18 cellular contexts compared by ENCODE assay signal in the genomic region with DNA sequence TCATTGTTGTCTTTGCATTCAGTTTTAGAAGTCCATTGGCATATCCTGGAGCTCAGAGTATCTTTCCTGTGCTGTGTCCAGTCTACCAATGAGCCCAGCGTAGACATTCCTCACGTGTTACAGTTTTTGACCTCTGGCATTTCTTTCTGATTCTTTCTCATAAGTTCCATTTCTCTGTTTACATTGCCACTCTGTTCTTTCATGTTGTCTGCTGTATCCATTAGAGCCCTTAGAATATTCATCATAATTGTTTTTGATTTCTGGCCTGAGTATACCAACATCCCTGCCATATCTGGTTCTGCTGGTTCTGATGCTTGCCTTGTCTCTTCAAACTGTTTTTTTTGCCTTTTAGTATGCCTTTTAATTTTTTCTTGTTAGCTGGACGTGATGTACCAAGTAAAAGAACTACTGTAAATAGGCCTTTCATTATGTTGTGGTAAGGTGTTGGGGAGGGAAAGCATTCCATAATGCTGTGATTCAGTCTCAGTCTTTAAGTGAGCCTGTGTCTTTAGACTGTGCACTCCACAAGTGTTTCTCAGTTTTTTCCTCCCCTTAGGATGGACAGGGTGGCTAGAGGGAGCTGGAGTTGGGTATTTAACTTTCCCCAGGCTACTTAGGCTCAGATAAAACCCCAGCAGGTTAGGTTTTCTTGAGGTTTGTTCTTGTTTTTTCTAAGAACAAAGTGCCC. TPM values are rescaled to one million over a fixed set of nuclear protein-coding genes. Genes with fewer than 3 reads are reported as not detected.
DNase-seq lines count a peak whose midpoint lies in the region; ATAC-seq and TF ChIP-seq lines count a peak whose summit lies in the region.
"Had no signal": no experiment of that assay in that cellular context is flagged by ENCODE, and none has a peak within 500 bp of the region (broad histone marks: within the 10 kb centered on the region; RNA-seq: fewer than 3 reads in every experiment).

No MANE protein-coding gene starts in this region.

- no peak overlapping the region for H2AFZ ChIP-seq in DND-41 (ENCODE audit: low read depth, low read length)

- H3K4me1 ChIP-seq in DND-41 (ENCODE audit: insufficient read depth, low read length) (no peaks in the 10 kb centered on the region), mesodermal cell (ENCODE audit: control insufficient read depth, insufficient read depth, low read length, poor library complexity, severe bottlenecking) (no peaks in the 10 kb centered on the region), BE2C (no peaks in the 10 kb centered on the region)

- DNase-seq in DND-41 (no peak), LHCN-M2 (ENCODE audit: low read depth) (peak; percentile 6), dermis microvascular lymphatic vessel endothelial cell (ENCODE audit: low read depth in 2 of 2) (peak; percentile 36 to 59), BE2C (no peak), NCI-H69 (lab: John Stamatoyannopoulos, UW) (no peak)
- DNase-seq: activated CD4-positive, alpha-beta T cell treated with anti-CD3 and anti-CD28 coated beads for 48 hours; AML-193; gastrocnemius medialis; NCI-H1092 treated with DMSO at 0.1 percent for 48 hours; NCI-H82; ovary; PC-3; SK-N-SH; stimulated activated CD4-positive, alpha-beta T cell treated with anti-CD3 and anti-CD28 coated beads, Interleukin-4, amount 100 ng/mL, for 1 hour had no signal

- WGBS in mesodermal cell (ENCODE audit: insufficient coverage in 2 of 2), 2 experiments = 80 to 95% methylated on average over 2 of the region's 3 CpGs

- H3K9me3 ChIP-seq in DND-41 (ENCODE audit: insufficient read depth, low read length, severe bottlenecking) (no peaks in the 10 kb centered on the region), mesodermal cell (ENCODE audit: control insufficient read depth, low read length) (no peaks in the 10 kb centered on the region), BE2C (no peaks in the 10 kb centered on the region)
- H3K9me3 ChIP-seq: gastrocnemius medialis, ovary, SK-N-SH had no signal

- peak overlapping the region; percentile 19; the same call in 1 of the 2 replicates for H3K27ac ChIP-seq in DND-41 (ENCODE audit: low read length)
- H3K27ac ChIP-seq in mesodermal cell (ENCODE audit: low read depth, low read length, severe bottlenecking) = peak overlapping the region; percentile 31
- H3K27ac ChIP-seq: gastrocnemius medialis, ovary had no signal

- peaks cover 61% of the 10 kb centered on the region for H3K79me2 ChIP-seq in DND-41 (ENCODE audit: insufficient read depth, low read length)

- no peak overlapping the region for H3K4me2 ChIP-seq in DND-41 (ENCODE audit: insufficient read depth, low read length)
- H3K4me2 ChIP-seq: SK-N-SH had no signal

- peaks cover 85% of the 10 kb centered on the region for H3K36me3 ChIP-seq in DND-41 (ENCODE audit: insufficient read depth, low read length)
- H3K36me3 ChIP-seq in mesodermal cell (ENCODE audit: control insufficient read depth, insufficient read depth, low read length) = peaks cover 67% of the 10 kb centered on the region
- H3K36me3 ChIP-seq in BE2C = peaks cover 10% of the 10 kb centered on the region
- H3K36me3 ChIP-seq: ovary had no signal

- 0 out of 2 replicates have a peak, but pooled peaks cover 5% of the 10 kb centered on the region for H4K20me1 ChIP-seq in DND-41 (ENCODE audit: insufficient read depth, low read length)

- no peak overlapping the region for H3K9ac ChIP-seq in DND-41 (ENCODE audit: low read depth, low read length)
- H3K9ac ChIP-seq: SK-N-SH had no signal

- TF ChIP-seq CTCF in DND-41 (IDR thresholded peaks at IDR 0.05; ENCODE audit: borderline replicate concordance, extremely low read depth, low read length, poor library complexity, severe bottlenecking) = no peak
- no peak for TF ChIP-seq CTCF in BE2C (IDR thresholded peaks at IDR 0.05; ENCODE audit: low read depth, low read length)

- H3K27me3 ChIP-seq in DND-41 (ENCODE audit: insufficient read depth, low read length, poor library complexity) = no peaks in the 10 kb centered on the region
- no peaks in the 10 kb centered on the region for H3K27me3 ChIP-seq in BE2C
- H3K27me3 ChIP-seq: gastrocnemius medialis, ovary had no signal

- H3K4me3 ChIP-seq in DND-41 (ENCODE audit: low read depth in 1 of 2, low read length in 2 of 2) (no peak overlapping the region), mesodermal cell (ENCODE audit: extremely low read depth, insufficient read depth, low read length, poor library complexity, severe bottlenecking) (no peak overlapping the region), BE2C (ENCODE audit: low read depth, low read length) (no peak overlapping the region)
- H3K4me3 ChIP-seq: gastrocnemius medialis, K562, ovary had no signal

- ATAC-seq in DND-41 (ENCODE audit: insufficient read depth, low read depth) (no peak), GM19324 (IDR thresholded peaks at IDR 0.05; ENCODE audit: low FRiP score, unreplicated experiment) (no peak), HG02642 (IDR thresholded peaks at IDR 0.05; ENCODE audit: poor library complexity, unreplicated experiment) (no peak)
- ATAC-seq: gastrocnemius medialis, K562, PC-3 had no signal

RNA-seq across cellular contexts. Expression of gene CEP192, which starts 35.6 kb away (rescaled TPM):
- total RNA-seq in LHCN-M2 (2014; rRNA removed) (25.1 and 30.8 TPM in 2 replicates), dermis microvascular lymphatic vessel endothelial cell (20.2 and 21.1 TPM in 2 replicates)
- polyA plus RNA-seq in LHCN-M2 (2012) = 4.6 TPM
- polyA plus RNA-seq in mesodermal cell (2013, experiment 1 of 2) = 19.6 TPM
- 20.3 TPM for polyA plus RNA-seq in mesodermal cell (2013, experiment 2 of 2)
- 12.5 TPM for polyA plus RNA-seq in BE2C (2012; ENCODE audit: insufficient read depth, insufficient read length, low read depth)

Comparison
In these comparisons a context has a peak if more than half of its experiments do, and no peak if none do; other contexts are left out.
1. DNase-seq: peak in LHCN-M2 (single experiment) and dermis microvascular lymphatic vessel endothelial cell (2 of 2); none in DND-41 (single experiment), BE2C (single experiment) and NCI-H69 (single experiment).